Comparison of ENCODE assay signal across 25 cellular contexts in the genomic region with DNA sequence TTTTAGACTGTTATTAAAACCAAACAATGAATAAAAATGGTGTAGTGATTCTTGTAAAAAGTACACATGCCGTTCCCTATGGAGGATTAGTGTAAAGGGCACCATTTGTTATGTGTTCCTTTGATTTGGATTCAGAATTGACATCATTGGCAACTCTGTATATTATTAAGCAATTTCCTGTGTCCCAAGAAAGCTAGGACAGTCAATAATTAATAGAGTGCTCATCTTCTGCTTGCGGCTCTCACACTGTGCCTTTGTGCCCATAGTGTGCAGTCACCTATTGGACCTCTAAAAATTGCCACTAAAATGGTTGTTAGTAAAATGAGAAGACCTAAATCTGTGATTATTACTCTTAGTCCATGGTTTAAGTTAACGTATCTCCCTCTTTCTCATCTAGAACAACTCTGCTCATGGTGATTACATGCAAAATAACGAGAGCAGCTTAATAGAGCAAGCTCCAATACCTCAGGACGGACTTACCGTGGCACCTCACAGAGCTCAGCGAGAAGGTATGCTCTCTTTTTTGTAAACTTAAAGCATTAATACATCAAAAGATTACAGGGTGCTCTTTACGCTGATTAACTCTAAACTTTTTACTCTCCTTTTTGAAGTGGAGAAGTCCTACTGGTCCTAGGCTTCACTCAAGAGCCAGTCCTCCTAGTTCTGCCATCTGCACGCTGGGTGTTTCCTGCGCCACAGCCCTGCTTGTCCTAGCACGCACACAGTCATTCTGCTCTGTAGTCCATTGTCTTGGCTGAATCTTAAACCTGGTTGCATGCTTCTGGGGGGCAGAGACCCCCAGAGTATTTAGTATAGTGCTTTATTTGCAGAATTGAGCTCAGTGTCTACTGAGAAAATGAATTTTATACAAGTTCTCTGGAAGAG. TPM values are rescaled to one million over a fixed set of nuclear protein-coding genes. Genes with fewer than 3 reads are reported as not detected.
DNase-seq lines count a peak whose midpoint lies in the region; ATAC-seq, FAIRE-seq and TF ChIP-seq lines count a peak whose summit lies in the region.
"Had no signal": no experiment of that assay in that cellular context is flagged by ENCODE, and none has a peak within 500 bp of the region (broad histone marks: within the 10 kb centered on the region; RNA-seq: fewer than 3 reads in every experiment).

No MANE protein-coding gene starts in this region.

- H3K4me2 ChIP-seq in A549, result peak overlapping the region; percentile 14; the same call in 1 of the 3 replicates

- TF ChIP-seq RAD21 in A549 (conservative IDR thresholded peaks at IDR 0.05 in 1 of 2, IDR thresholded peaks at IDR 0.05 in 1 of 2) (no peak), liver (IDR thresholded peaks at IDR 0.05) (peak in 1 of 2 donors; percentile 19)

- peak overlapping the region in 1 of 2 donors; percentile 70 for H3K9ac ChIP-seq in liver (ENCODE audit: low read depth in 1 of 2, low read length in 2 of 2)

- no peaks in the 10 kb centered on the region for H3K9me3 ChIP-seq in A549
- no peaks in the 10 kb centered on the region for H3K9me3 ChIP-seq in liver (ENCODE audit: control insufficient read depth in 4 of 4, low read length in 3 of 4)
- H3K9me3 ChIP-seq in CD8-positive, alpha-beta T cell (ENCODE audit: low read length), result no peaks in the 10 kb centered on the region
- H3K9me3 ChIP-seq: Peyer's patch, SJCRH30 had no signal

- no peak for TF ChIP-seq POLR2A in A549 (IDR thresholded peaks at IDR 0.05; ENCODE audit: low read length)

- no peak overlapping the region for H3K4me3 Mint-ChIP-seq in CD8-positive, alpha-beta T cell
- H3K4me3 Mint-ChIP-seq: H9, HFFc6 had no signal

- H3K36me3 ChIP-seq in liver (ENCODE audit: control insufficient read depth in 4 of 4, insufficient read depth in 3 of 4, low read depth in 1 of 4, low read length in 3 of 4), result peaks cover 7 to 19% (median 15%) of the 10 kb centered on the region in 4 donors
- H3K36me3 ChIP-seq in CD8-positive, alpha-beta T cell (ENCODE audit: insufficient read depth, low read length), result peaks cover 22% of the 10 kb centered on the region
- H3K36me3 ChIP-seq: SJCRH30 had no signal

- H3K27me3 Mint-ChIP-seq in CD8-positive, alpha-beta T cell (ENCODE audit: low read depth), result no peaks in the 10 kb centered on the region

- FAIRE-seq in A549 (lab: Jason Lieb, UNC), result no peak

- H3K27ac ChIP-seq in A549 (no peak overlapping the region; a peak in 1 of 6 replicates), VCaP (peak overlapping the region; percentile 31), liver (ENCODE audit: low read depth in 1 of 2, low read length in 2 of 2) (peak overlapping the region; percentile 77 to 79)
- H3K27ac ChIP-seq in CD8-positive, alpha-beta T cell (ENCODE audit: low read depth, low read length), result no peak overlapping the region
- H3K27ac ChIP-seq: C4-2B, HL-60, SJCRH30 had no signal

- ATAC-seq in A549 (no peak), esophagus mucosa (peak; percentile 59), HG03045 (IDR thresholded peaks at IDR 0.05; ENCODE audit: unreplicated experiment) (no peak)
- ATAC-seq in CD8-positive, alpha-beta T cell, result no peak

- no peaks in the 10 kb centered on the region for H3K9me3 Mint-ChIP-seq in CD8-positive, alpha-beta T cell
- H3K9me3 Mint-ChIP-seq: H9, HFFc6 had no signal

- H3K36me3 Mint-ChIP-seq in CD8-positive, alpha-beta T cell, result peaks cover 47% of the 10 kb centered on the region

- DNase-seq in A549 (ENCODE audit: low read depth in 1 of 2, low spot score in 1 of 2) (no peak), SKM-1 (lab: John Stamatoyannopoulos, UW; ENCODE audit: unreplicated experiment) (no peak), NCI-H1436 (lab: John Stamatoyannopoulos, UW) (no peak)
- no peak for DNase-seq in CD8-positive, alpha-beta T cell
- DNase-seq: 8988T, EL, GF-D8, H9, HFFc6, KBM-7, MM.1S, NCI-H1092, NCI-H146, NCI-H2029 treated with DMSO at 0.1 percent for 48 hours, NCI-H2171, NCI-H524 treated with DMSO at 0.1 percent for 48 hours, NCI-H82, Peyer's patch, SJCRH30 had no signal

- TF ChIP-seq CTCF in A549 (IDR thresholded peaks at IDR 0.05), result no peak
- TF ChIP-seq CTCF in VCaP (conservative IDR thresholded peaks at IDR 0.05), result no peak
- no peak for TF ChIP-seq CTCF in liver (IDR thresholded peaks at IDR 0.05; ENCODE audit: low read depth, low read length, missing input control)
- no peak for TF ChIP-seq CTCF in CD8-positive, alpha-beta T cell (IDR thresholded peaks at IDR 0.05)

- H3K27me3 ChIP-seq in liver (ENCODE audit: control insufficient read depth in 4 of 4, insufficient read depth in 4 of 4, low read length in 3 of 4), result no peaks in the 10 kb centered on the region
- H3K27me3 ChIP-seq in CD8-positive, alpha-beta T cell (ENCODE audit: insufficient read depth, low read length), result no peaks in the 10 kb centered on the region
- H3K27me3 ChIP-seq: Peyer's patch, SJCRH30 had no signal

- H3K4me3 ChIP-seq in A549 (no peak overlapping the region), liver (ENCODE audit: low read depth in 1 of 3, low read length in 3 of 3) (peak overlapping the region; percentile 44 to 80 (median 63))
- H3K4me3 ChIP-seq in CD8-positive, alpha-beta T cell (ENCODE audit: low read depth, low read length), result no peak overlapping the region
- H3K4me3 ChIP-seq: SJCRH30 had no signal

- POLR2A ChIA-PET in A549 (lab: Yijun Ruan, JAX), result no interaction called here
- POLR2A ChIA-PET in CD8-positive, alpha-beta T cell (lab: Charles Lee), result interaction anchor here (0.7 kb wide), 1 partner anchor 805 kb away, joined by 3 read pairs; no protein-coding TSS in a partner anchor

- CTCF ChIA-PET in A549 (lab: Yijun Ruan, JAX), result no interaction called here
- CTCF ChIA-PET in CD8-positive, alpha-beta T cell (lab: Charles Lee), result interaction anchor here (1.3 kb wide), 1 partner anchor 44 kb away, joined by 5 read pairs; no protein-coding TSS in a partner anchor

- H3K4me1 ChIP-seq in A549, result peaks cover 19% of the 10 kb centered on the region; the same call in 2 of the 3 replicates
- H3K4me1 ChIP-seq in liver (ENCODE audit: control insufficient read depth in 4 of 4, insufficient read depth in 4 of 4, low read length in 3 of 4), result peaks cover 11 to 35% (median 17%) of the 10 kb centered on the region in 4 donors
- H3K4me1 ChIP-seq in CD8-positive, alpha-beta T cell (ENCODE audit: insufficient read depth, low read length), result peaks cover 4% of the 10 kb centered on the region
- H3K4me1 ChIP-seq: SJCRH30 had no signal

- H3K4me1 Mint-ChIP-seq in CD8-positive, alpha-beta T cell (ENCODE audit: low read depth), result peaks cover 47% of the 10 kb centered on the region

- intact Hi-C loops in CD8-positive, alpha-beta T cell (cut with DNase I, micrococcal nuclease), result loop anchor here in 1 of 2 experiments (1.0 kb wide), 1 partner anchor 13 kb away; no protein-coding TSS in a partner anchor

- no peak for TF ChIP-seq EP300 in A549 (IDR thresholded peaks at IDR 0.05)

- H3K27ac Mint-ChIP-seq in CD8-positive, alpha-beta T cell, result no peak overlapping the region
- H3K27ac Mint-ChIP-seq: H9, HFFc6 had no signal

- WGBS in A549 (ENCODE audit: missing lambda C conversion rate), result 91% methylated on average over 11 of the region's 11 CpGs
- whole genome bisulfite sequencing in liver, result 47% methylated on average over 11 of the region's 11 CpGs

TF ChIP-seq in A549, 52 proteins besides CTCF, POLR2A, EP300 and RAD21 (continues in another document):
- TF ChIP-seq FOXS1 (CRISPR knock-in tag; IDR thresholded peaks at IDR 0.05), result no peak
- no peak for TF ChIP-seq MYC (IDR thresholded peaks at IDR 0.05; ENCODE audit: borderline replicate concordance, low read length)
- TF ChIP-seq ZSCAN20 (CRISPR knock-in tag; IDR thresholded peaks at IDR 0.05), result no peak
- TF ChIP-seq, protein P1, sequence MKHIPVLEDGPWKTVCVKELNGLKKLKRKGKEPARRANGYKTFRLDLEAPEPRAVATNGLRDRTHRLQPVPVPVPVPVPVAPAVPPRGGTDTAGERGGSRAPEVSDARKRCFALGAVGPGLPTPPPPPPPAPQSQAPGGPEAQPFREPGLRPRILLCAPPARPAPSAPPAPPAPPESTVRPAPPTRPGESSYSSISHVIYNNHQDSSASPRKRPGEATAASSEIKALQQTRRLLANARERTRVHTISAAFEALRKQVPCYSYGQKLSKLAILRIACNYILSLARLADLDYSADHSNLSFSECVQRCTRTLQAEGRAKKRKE (CRISPR knock-in tag; IDR thresholded peaks at IDR 0.05; ENCODE audit: low read depth), result no peak
- no peak for TF ChIP-seq SREBF2 (IDR thresholded peaks at IDR 0.05)

TF ChIP-seq in liver, 16 proteins besides CTCF, POLR2A, EP300 and RAD21 (continues in another document):
- TF ChIP-seq YY1 (IDR thresholded peaks at IDR 0.05) (peak; percentile 75), FOXA1 (IDR thresholded peaks at IDR 0.05) (no peak), FOXA2 (IDR thresholded peaks at IDR 0.05) (peak; percentile 24)
- TF ChIP-seq, protein P2, sequence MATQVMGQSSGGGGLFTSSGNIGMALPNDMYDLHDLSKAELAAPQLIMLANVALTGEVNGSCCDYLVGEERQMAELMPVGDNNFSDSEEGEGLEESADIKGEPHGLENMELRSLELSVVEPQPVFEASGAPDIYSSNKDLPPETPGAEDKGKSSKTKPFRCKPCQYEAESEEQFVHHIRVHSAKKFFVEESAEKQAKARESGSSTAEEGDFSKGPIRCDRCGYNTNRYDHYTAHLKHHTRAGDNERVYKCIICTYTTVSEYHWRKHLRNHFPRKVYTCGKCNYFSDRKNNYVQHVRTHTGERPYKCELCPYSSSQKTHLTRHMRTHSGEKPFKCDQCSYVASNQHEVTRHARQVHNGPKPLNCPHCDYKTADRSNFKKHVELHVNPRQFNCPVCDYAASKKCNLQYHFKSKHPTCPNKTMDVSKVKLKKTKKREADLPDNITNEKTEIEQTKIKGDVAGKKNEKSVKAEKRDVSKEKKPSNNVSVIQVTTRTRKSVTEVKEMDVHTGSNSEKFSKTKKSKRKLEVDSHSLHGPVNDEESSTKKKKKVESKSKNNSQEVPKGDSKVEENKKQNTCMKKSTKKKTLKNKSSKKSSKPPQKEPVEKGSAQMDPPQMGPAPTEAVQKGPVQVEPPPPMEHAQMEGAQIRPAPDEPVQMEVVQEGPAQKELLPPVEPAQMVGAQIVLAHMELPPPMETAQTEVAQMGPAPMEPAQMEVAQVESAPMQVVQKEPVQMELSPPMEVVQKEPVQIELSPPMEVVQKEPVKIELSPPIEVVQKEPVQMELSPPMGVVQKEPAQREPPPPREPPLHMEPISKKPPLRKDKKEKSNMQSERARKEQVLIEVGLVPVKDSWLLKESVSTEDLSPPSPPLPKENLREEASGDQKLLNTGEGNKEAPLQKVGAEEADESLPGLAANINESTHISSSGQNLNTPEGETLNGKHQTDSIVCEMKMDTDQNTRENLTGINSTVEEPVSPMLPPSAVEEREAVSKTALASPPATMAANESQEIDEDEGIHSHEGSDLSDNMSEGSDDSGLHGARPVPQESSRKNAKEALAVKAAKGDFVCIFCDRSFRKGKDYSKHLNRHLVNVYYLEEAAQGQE (IDR thresholded peaks at IDR 0.05), result peak; percentile 27

RNA-seq across cellular contexts. Expression of a gene that starts 16.7 kb away (rescaled TPM):
- polyA plus RNA-seq in A549 (2011; rRNA removed) (12.5 and 15.5 TPM in 2 replicates), A549 (2017; fragmentation: RNase III; extraction: RNeasy Plus Mini Kit Qiagen cat#74134 plus additional on column Dnase treatment) (7.5 to 8.4 TPM (median 7.6 TPM) in 3 replicates), liver (1 to 10 TPM; 7.1 to 9.8 TPM)
- 7.6 and 9.2 TPM in 2 replicates for polyA plus RNA-seq in A549 (2012; cell fraction: cytosol; rRNA removed)
- 11.4 and 15.1 TPM in 2 replicates for polyA plus RNA-seq in A549 (2012; cell fraction: nucleus; rRNA removed)
- polyA minus RNA-seq in A549 (2011; rRNA and poly(A)+ RNA removed), result 27.3 and 32.6 TPM in 2 replicates
- total RNA-seq in esophagus mucosa (7.3 TPM), liver (10 to 100 TPM; 11.9 to 25.4 TPM)
- 10 to 100 TPM; 88.7 to 90.9 TPM for total RNA-seq in CD8-positive, alpha-beta T cell

Comparison
In these comparisons a context has a peak if more than half of its experiments do, and no peak if none do; other contexts are left out.
1. H3K27ac ChIP-seq: peak in VCaP (single experiment) and liver (2 of 2); none in A549 (0 of 2) and CD8-positive, alpha-beta T cell (single experiment).
2. H3K4me3 ChIP-seq: peak in liver (3 of 3); none in A549 (single experiment) and CD8-positive, alpha-beta T cell (single experiment).